Comparison of ENCODE assay signal across 9 cellular contexts in the genomic region with DNA sequence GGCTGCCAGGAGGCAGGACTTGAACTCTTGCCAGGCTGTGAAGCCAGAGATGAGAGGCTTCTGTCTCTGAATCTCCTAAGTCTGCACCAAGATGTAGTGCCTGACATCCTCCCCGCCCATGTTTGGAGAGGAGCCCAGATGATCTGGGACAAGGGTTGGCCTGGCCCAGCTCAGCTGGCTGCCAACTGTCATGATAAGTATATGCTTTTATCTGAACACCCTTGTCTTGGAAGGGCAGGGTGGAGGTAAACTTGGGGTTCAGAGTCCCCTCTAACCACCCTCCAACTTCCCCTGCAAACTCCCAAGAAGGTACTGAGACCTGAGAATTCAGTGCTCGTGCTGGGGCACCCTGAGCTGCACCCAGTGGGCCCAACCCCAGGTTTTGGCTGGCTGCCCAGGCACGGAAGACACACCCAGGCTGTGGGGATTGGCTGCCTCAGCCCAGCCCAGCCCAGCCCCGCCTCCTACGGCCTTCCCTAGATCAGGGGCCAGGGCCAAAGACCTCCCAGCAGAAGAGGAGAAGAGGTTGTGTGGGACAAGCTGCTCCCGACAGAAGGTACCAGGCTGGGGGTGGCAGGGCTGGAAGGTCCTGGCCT. TPM values are rescaled to one million over a fixed set of nuclear protein-coding genes. Genes with fewer than 3 reads are reported as not detected.
DNase-seq lines count a peak whose midpoint lies in the region; ATAC-seq and TF ChIP-seq lines count a peak whose summit lies in the region.
"Had no signal": no experiment of that assay in that cellular context is flagged by ENCODE, and none has a peak within 500 bp of the region (broad histone marks: within the 10 kb centered on the region; RNA-seq: fewer than 3 reads in every experiment).

TSS of gene CYP4F12 (plus strand) at position 508 of the 596 bp plus-strand sequence. CDS start 443 bp downstream, outside the sequence.

- H3K9me3 ChIP-seq in Panc1 (ENCODE audit: control insufficient read depth, insufficient read depth, low read depth, low read length) = no peaks in the 10 kb centered on the region
- H3K9me3 ChIP-seq: SJSA1 had no signal

- no peaks in the 10 kb centered on the region for H3K4me1 Mint-ChIP-seq in T-helper 2 cell treated with Interferon-gamma antibody and Interleukin-4, amounts not matched to agents 5 μg/mL and 100 μg/mL, for 36 hours (ENCODE audit: low read depth)

- POLR2A ChIA-PET in Panc1 (lab: Charles Lee) = no interaction called here

- CTCF ChIA-PET in Panc1 (lab: Charles Lee) = no interaction called here

- no peak within 1 kb of the TSS for H3K4me3 Mint-ChIP-seq in T-helper 2 cell treated with Interferon-gamma antibody and Interleukin-4, amounts not matched to agents 5 μg/mL and 100 μg/mL, for 36 hours

- TF ChIP-seq CTCF in Panc1 (IDR thresholded peaks at IDR 0.05) (no peak), fibroblast of mammary gland (conservative IDR thresholded peaks at IDR 0.05; ENCODE audit: control insufficient read depth, insufficient read depth, low read depth, low read length) (no peak)

- H3K36me3 Mint-ChIP-seq in T-helper 2 cell treated with Interferon-gamma antibody and Interleukin-4, amounts not matched to agents 5 μg/mL and 100 μg/mL, for 36 hours (ENCODE audit: low read depth) = no peaks in the 10 kb centered on the region

- ATAC-seq in Panc1 = peak; percentile 80
- ATAC-seq in sciatic nerve = peak; percentile 98
- ATAC-seq in GM21786 (IDR thresholded peaks at IDR 0.05; ENCODE audit: unreplicated experiment) = no peak
- no peak for ATAC-seq in GM18519 (IDR thresholded peaks at IDR 0.05; ENCODE audit: low FRiP score, unreplicated experiment)

- no peaks in the 10 kb centered on the region for H3K27me3 ChIP-seq in Panc1 (ENCODE audit: control insufficient read depth, insufficient read depth, low read length)
- H3K27me3 ChIP-seq: SJSA1 had no signal

- no TSS peak for BruUV-seq in Panc1 (replicated peaks; lab: Mats Ljungman, UMichigan)

- intact Hi-C loops in Panc1 (cut with micrococcal nuclease; ENCODE audit: unreplicated experiment) (no loop called here), sciatic nerve (cut with DNase I) (no loop called here)

- H3K36me3 ChIP-seq in Panc1 (ENCODE audit: control insufficient read depth, insufficient read depth, low read length) = no peaks in the 10 kb centered on the region
- H3K36me3 ChIP-seq: SJSA1 had no signal

- in situ Hi-C loops in G401 (cut with HindIII; ENCODE audit: low sequenced_read_pairs) = no loop called here
- in situ Hi-C loops in Panc1 (cut with HindIII; ENCODE audit: low pct_unique_long_range_greater_than_20kb, low sequenced_read_pairs) = no loop called here

- no peak within 1 kb of the TSS for H3K27ac Mint-ChIP-seq in T-helper 2 cell treated with Interferon-gamma antibody and Interleukin-4, amounts not matched to agents 5 μg/mL and 100 μg/mL, for 36 hours

- H3K9me3 Mint-ChIP-seq in T-helper 2 cell treated with Interferon-gamma antibody and Interleukin-4, amounts not matched to agents 5 μg/mL and 100 μg/mL, for 36 hours = peaks cover 7% of the 10 kb centered on the region

- no peaks in the 10 kb centered on the region for H3K4me1 ChIP-seq in Panc1 (ENCODE audit: control insufficient read depth, insufficient read depth, low read length)
- H3K4me1 ChIP-seq: SJSA1 had no signal

- H3K27me3 Mint-ChIP-seq in T-helper 2 cell treated with Interferon-gamma antibody and Interleukin-4, amounts not matched to agents 5 μg/mL and 100 μg/mL, for 36 hours (ENCODE audit: low read depth) = no peaks in the 10 kb centered on the region

- no peak within 1 kb of the TSS for H3K27ac ChIP-seq in Panc1 (ENCODE audit: low read length)
- H3K27ac ChIP-seq: SJSA1 had no signal

- peak; percentile 8 for DNase-seq in G401 (ENCODE audit: low spot score)
- no peak for DNase-seq in Panc1 (ENCODE audit: low read depth, low spot score)
- DNase-seq in fibroblast of mammary gland (ENCODE audit: low read depth) = peak; percentile 43
- DNase-seq in sciatic nerve (ENCODE audit: low spot score) = peak; percentile 93
- DNase-seq in cerebellar nuclear complex (lab: John Stamatoyannopoulos, UW) = no peak
- DNase-seq in T-helper 2 cell treated with Interferon-gamma antibody and Interleukin-4, amounts not matched to agents 5 μg/mL and 100 μg/mL, for 36 hours (ENCODE audit: low spot score) = no peak

- H3K4me3 ChIP-seq in Panc1 (ENCODE audit: low read depth in 2 of 2, low read length in 2 of 2) (no peak within 1 kb of the TSS), fibroblast of mammary gland (ENCODE audit: control insufficient read depth, low read depth, low read length) (no peak within 1 kb of the TSS)
- H3K4me3 ChIP-seq: SJSA1 had no signal

RNA-seq across cellular contexts. Expression of gene CYP4F12, which starts in this region (rescaled TPM):
- total RNA-seq in G401 (2014; rRNA removed; shearing (Covaris generic)) = 5.3 and 19.4 TPM in 2 replicates
- total RNA-seq in Panc1 (2021; ENCODE audit: unreplicated experiment) (1.7 TPM), sciatic nerve (23.6 TPM)
- polyA plus RNA-seq in Panc1 (2012; ENCODE audit: insufficient read length) = 0.80 TPM
- total RNA-seq: SJSA1 had no signal

Comparison
In these comparisons a context has a peak if more than half of its experiments do, and no peak if none do; other contexts are left out.
1. DNase-seq: peak in G401 (single experiment), fibroblast of mammary gland (single experiment) and sciatic nerve (single experiment); none in Panc1 (single experiment), cerebellar nuclear complex (0 of 2) and T-helper 2 cell treated with Interferon-gamma antibody and Interleukin-4, amounts not matched to agents 5 μg/mL and 100 μg/mL, for 36 hours (single experiment).
2. ATAC-seq: peak in Panc1 (single experiment) and sciatic nerve (single experiment); none in GM21786 (single experiment) and GM18519 (single experiment).